ENCODE assay signal across 11 cellular contexts in the genomic region with DNA sequence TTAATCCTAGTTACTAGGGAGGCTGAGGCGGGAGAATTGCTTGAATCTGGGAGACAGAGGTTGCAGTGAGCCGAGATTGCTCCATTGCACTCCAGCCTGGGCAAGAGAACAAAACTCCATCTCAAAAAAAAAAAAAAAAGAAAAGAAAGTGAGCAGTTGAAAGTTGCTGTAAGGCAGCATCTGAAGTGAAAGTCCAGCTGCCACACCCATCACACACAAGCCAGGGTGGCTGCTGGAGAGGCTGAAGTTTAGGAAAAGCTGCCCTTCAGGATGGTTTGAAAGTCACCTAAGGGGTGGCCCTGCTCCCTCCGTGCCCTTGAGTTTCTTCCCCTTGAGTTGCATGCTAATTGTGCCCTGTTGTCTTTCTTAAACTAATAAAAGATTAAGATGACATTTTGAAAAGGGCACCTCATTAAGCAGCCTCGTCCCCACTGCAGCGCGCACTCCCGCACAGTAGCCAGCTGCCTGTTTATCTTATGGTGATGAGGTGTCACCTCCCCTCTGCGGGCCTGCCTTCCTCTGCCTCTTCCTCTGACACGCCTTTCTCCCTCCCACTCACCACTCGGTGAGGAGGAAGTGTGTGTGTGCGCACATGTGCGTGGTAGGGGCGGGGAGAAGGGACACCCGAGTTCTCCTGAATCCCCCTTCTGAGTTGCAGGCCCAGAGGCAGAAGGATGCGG.
DNase-seq lines count a peak whose midpoint lies in the region; ATAC-seq lines count a peak whose summit lies in the region.
"Had no signal": no experiment of that assay in that cellular context is flagged by ENCODE, and none has a peak within 500 bp of the region (broad histone marks: within the 10 kb centered on the region; RNA-seq: fewer than 3 reads in every experiment).

No MANE protein-coding gene starts in this region.

- ATAC-seq in activated CD4-positive, alpha-beta T cell treated with anti-CD3 and anti-CD28 coated beads for 36 hours: peak; percentile 80
- ATAC-seq in left colon (peak; percentile 63), HG03354 (IDR thresholded peaks at IDR 0.05; ENCODE audit: poor library complexity, severe bottlenecking, unreplicated experiment) (no peak)
- ATAC-seq in stimulated activated naive CD8-positive, alpha-beta T cell treated with anti-CD3 and anti-CD28 coated beads, Interleukin-15, amount 100 ng/mL, for 72 hours: peak; percentile 85

- peak overlapping the region; percentile 22 for H3K27ac Mint-ChIP-seq in activated CD4-positive, alpha-beta T cell treated with anti-CD3 and anti-CD28 coated beads for 36 hours
- peak overlapping the region; percentile 84 to 93 for H3K27ac Mint-ChIP-seq in stimulated activated naive CD8-positive, alpha-beta T cell treated with anti-CD3 and anti-CD28 coated beads, Interleukin-15, amount 100 ng/mL, for 72 hours

- no peak overlapping the region for H3K4me3 Mint-ChIP-seq in activated CD4-positive, alpha-beta T cell treated with anti-CD3 and anti-CD28 coated beads for 36 hours
- H3K4me3 Mint-ChIP-seq in stimulated activated naive CD8-positive, alpha-beta T cell treated with anti-CD3 and anti-CD28 coated beads, Interleukin-15, amount 100 ng/mL, for 72 hours: peak overlapping the region; percentile 59 to 63

- H3K9me3 Mint-ChIP-seq in activated CD4-positive, alpha-beta T cell treated with anti-CD3 and anti-CD28 coated beads for 36 hours (ENCODE audit: low read depth): no peaks in the 10 kb centered on the region
- H3K9me3 Mint-ChIP-seq in stimulated activated naive CD8-positive, alpha-beta T cell treated with anti-CD3 and anti-CD28 coated beads, Interleukin-15, amount 100 ng/mL, for 72 hours: no peaks in the 10 kb centered on the region

- no peaks in the 10 kb centered on the region for H3K36me3 Mint-ChIP-seq in activated CD4-positive, alpha-beta T cell treated with anti-CD3 and anti-CD28 coated beads for 36 hours (ENCODE audit: low read depth)

- DNase-seq in activated CD4-positive, alpha-beta T cell treated with anti-CD3 and anti-CD28 coated beads for 36 hours: peak; percentile 74
- no peak for DNase-seq in activated CD4-positive, alpha-beta T cell treated with anti-CD3 and anti-CD28 coated beads for 1 hour
- DNase-seq in activated T-cell treated with anti-CD3 and anti-CD28 coated beads for 48 hours (ENCODE audit: low read depth): peak; percentile 23
- DNase-seq in left colon: no peak
- DNase-seq in stimulated activated naive CD8-positive, alpha-beta T cell treated with anti-CD3 and anti-CD28 coated beads, Interleukin-15, amount 100 ng/mL, for 72 hours: peak; percentile 19 to 41
- DNase-seq in ecto neural progenitor cell (ENCODE audit: low spot score): no peak
- DNase-seq in D341Med (ENCODE audit: low spot score): no peak
- DNase-seq: effector CD4-positive, alpha-beta T cell; GF-D8; NCI-H748 treated with DMSO at 0.1 percent for 48 hours had no signal

- no peaks in the 10 kb centered on the region for H3K27me3 Mint-ChIP-seq in activated CD4-positive, alpha-beta T cell treated with anti-CD3 and anti-CD28 coated beads for 36 hours
- H3K27me3 Mint-ChIP-seq in stimulated activated naive CD8-positive, alpha-beta T cell treated with anti-CD3 and anti-CD28 coated beads, Interleukin-15, amount 100 ng/mL, for 72 hours: no peaks in the 10 kb centered on the region

- H3K4me1 Mint-ChIP-seq in activated CD4-positive, alpha-beta T cell treated with anti-CD3 and anti-CD28 coated beads for 36 hours: peaks cover 28% of the 10 kb centered on the region
- peaks cover 30% of the 10 kb centered on the region for H3K4me1 Mint-ChIP-seq in stimulated activated naive CD8-positive, alpha-beta T cell treated with anti-CD3 and anti-CD28 coated beads, Interleukin-15, amount 100 ng/mL, for 72 hours

- CTCF ChIA-PET in activated CD4-positive, alpha-beta T cell treated with anti-CD3 and anti-CD28 coated beads for 36 hours (lab: Charles Lee): interaction anchor here (0.6 to 0.9 kb wide), 4 partner anchors 30 to 1081 kb away, joined by 3 read pairs; no protein-coding TSS in a partner anchor

- intact Hi-C loops in activated CD4-positive, alpha-beta T cell treated with anti-CD3 and anti-CD28 coated beads for 36 hours (cut with DNase I, micrococcal nuclease): no loop called here
- intact Hi-C loops in left colon (cut with DNase I, micrococcal nuclease): loop anchor here in 1 of 2 donors (5.0 kb wide), 1 partner anchor 899 kb away; a partner anchor contains a TSS

- POLR2A ChIA-PET in activated CD4-positive, alpha-beta T cell treated with anti-CD3 and anti-CD28 coated beads for 36 hours (lab: Charles Lee): no interaction called here

Comparison
In these comparisons a context has a peak if more than half of its experiments do, and no peak if none do; other contexts are left out.
1. DNase-seq: peak in activated CD4-positive, alpha-beta T cell treated with anti-CD3 and anti-CD28 coated beads for 36 hours (single experiment), activated T-cell treated with anti-CD3 and anti-CD28 coated beads for 48 hours (single experiment) and stimulated activated naive CD8-positive, alpha-beta T cell treated with anti-CD3 and anti-CD28 coated beads, Interleukin-15, amount 100 ng/mL, for 72 hours (2 of 2); none in activated CD4-positive, alpha-beta T cell treated with anti-CD3 and anti-CD28 coated beads for 1 hour (single experiment), left colon (0 of 2), ecto neural progenitor cell (single experiment) and D341Med (single experiment).